Comparison of ENCODE assay signal across 1 cellular context in genomic region chr4:185332575-185333464, GRCh38.
TF ChIP-seq lines count a peak whose summit lies in the region.

No MANE protein-coding gene starts in this region.

TF ChIP-seq in HepG2, 621 proteins besides CTCF, POLR2A, EP300 and RAD21 (continued from another document and continues in another):
- TF ChIP-seq MBD4 (IDR thresholded peaks at IDR 0.05; ENCODE audit: borderline replicate concordance, low read length) (peak; percentile 33; the same call in 1 of the 2 replicates), NCOA1 (CRISPR knock-in tag; IDR thresholded peaks at IDR 0.05) (no peak), IKZF5 (CRISPR knock-in tag; IDR thresholded peaks at IDR 0.05) (no peak), ZNF841 (CRISPR knock-in tag; IDR thresholded peaks at IDR 0.05; ENCODE audit: borderline replicate concordance) (no peak), HOXA9 (CRISPR knock-in tag; IDR thresholded peaks at IDR 0.05; ENCODE audit: borderline replicate concordance) (no peak), ZNF747 (CRISPR knock-in tag; IDR thresholded peaks at IDR 0.05; ENCODE audit: borderline replicate concordance) (no peak), ZNF563 (CRISPR knock-in tag; IDR thresholded peaks at IDR 0.05) (no peak), EHMT2 (IDR thresholded peaks at IDR 0.05; ENCODE audit: borderline replicate concordance, low read depth, low read length) (peak; percentile 56; the same call in 1 of the 2 replicates), ZNF225 (CRISPR knock-in tag; IDR thresholded peaks at IDR 0.05) (no peak), ZNF484 (CRISPR knock-in tag; IDR thresholded peaks at IDR 0.05; ENCODE audit: borderline replicate concordance, low read depth) (no peak), AHR (CRISPR knock-in tag; IDR thresholded peaks at IDR 0.05) (no peak), ZNF333 (CRISPR knock-in tag; IDR thresholded peaks at IDR 0.05; ENCODE audit: borderline replicate concordance) (no peak), REL (CRISPR knock-in tag; conservative IDR thresholded peaks at IDR 0.05) (no peak), KAT2B (IDR thresholded peaks at IDR 0.05; ENCODE audit: borderline replicate concordance, low read depth, low read length) (no peak), KLF12 (CRISPR knock-in tag; IDR thresholded peaks at IDR 0.05; ENCODE audit: borderline replicate concordance) (no peak), SRSF1 (optimal IDR thresholded peaks at IDR 0.05; ENCODE audit: low read depth, low read length) (no peak), AGO2 (optimal IDR thresholded peaks at IDR 0.05; ENCODE audit: low read depth, low read length) (no peak), MXI1 (IDR thresholded peaks at IDR 0.05; ENCODE audit: borderline replicate concordance, low read depth, low read length) (no peak), NR2F6 (IDR thresholded peaks at IDR 0.05) (no peak), NR2F6 (CRISPR knock-in tag; IDR thresholded peaks at IDR 0.05) (no peak), ZNF792 (CRISPR knock-in tag; IDR thresholded peaks at IDR 0.05) (no peak), TOE1 (CRISPR knock-in tag; IDR thresholded peaks at IDR 0.05) (no peak), NKX3-1 (CRISPR knock-in tag; IDR thresholded peaks at IDR 0.05) (no peak), TEAD3 (CRISPR knock-in tag; optimal IDR thresholded peaks at IDR 0.05; ENCODE audit: borderline replicate concordance) (peak; percentile 57), EEA1 (CRISPR knock-in tag; IDR thresholded peaks at IDR 0.05; ENCODE audit: borderline replicate concordance) (no peak), ZNF282 (IDR thresholded peaks at IDR 0.05; ENCODE audit: partially characterized antibody) (no peak), SOX5 (CRISPR knock-in tag; IDR thresholded peaks at IDR 0.05; ENCODE audit: borderline replicate concordance) (peak; percentile 85), ZNF768 (CRISPR knock-in tag; IDR thresholded peaks at IDR 0.05) (no peak), SAP130 (CRISPR knock-in tag; IDR thresholded peaks at IDR 0.05; ENCODE audit: low read depth) (peak; percentile 55), ARID5B (CRISPR knock-in tag; IDR thresholded peaks at IDR 0.05) (peak; percentile 86), ATF7 (IDR thresholded peaks at IDR 0.05) (no peak), ATF7 (CRISPR knock-in tag; IDR thresholded peaks at IDR 0.05) (no peak), FOSL2 (CRISPR knock-in tag; IDR thresholded peaks at IDR 0.05) (peak; percentile 84), SALL2 (CRISPR knock-in tag; IDR thresholded peaks at IDR 0.05) (no peak), SMAD1 (CRISPR knock-in tag; IDR thresholded peaks at IDR 0.05; ENCODE audit: borderline replicate concordance, low read depth) (no peak), FUBP1 (CRISPR knock-in tag; IDR thresholded peaks at IDR 0.05; ENCODE audit: borderline replicate concordance) (no peak), ZNF605 (CRISPR knock-in tag; IDR thresholded peaks at IDR 0.05) (no peak), BCL6 (CRISPR knock-in tag; IDR thresholded peaks at IDR 0.05) (peak; percentile 92), ZBTB21 (CRISPR knock-in tag; IDR thresholded peaks at IDR 0.05) (no peak), CREM (IDR thresholded peaks at IDR 0.05) (peak; percentile 53; the same call in 1 of the 2 replicates), CREM (CRISPR knock-in tag; IDR thresholded peaks at IDR 0.05) (no peak), ZNF513 (CRISPR knock-in tag; conservative IDR thresholded peaks at IDR 0.05) (no peak), JARID2 (CRISPR knock-in tag; IDR thresholded peaks at IDR 0.05; ENCODE audit: insufficient replicate concordance) (no peak), FOXP4 (CRISPR knock-in tag; IDR thresholded peaks at IDR 0.05) (peak; percentile 37; the same call in 1 of the 2 replicates), KMT2B (CRISPR knock-in tag; IDR thresholded peaks at IDR 0.05) (no peak), PRPF4 (IDR thresholded peaks at IDR 0.05; ENCODE audit: low read depth, low read length, poor library complexity, severe bottlenecking) (no peak), ZBTB10 (CRISPR knock-in tag; IDR thresholded peaks at IDR 0.05; ENCODE audit: borderline replicate concordance) (no peak), CENPBD1 (CRISPR knock-in tag; IDR thresholded peaks at IDR 0.05; ENCODE audit: borderline replicate concordance, low read depth) (no peak), ZNF251 (CRISPR knock-in tag; IDR thresholded peaks at IDR 0.05) (no peak), CCAR2 (optimal IDR thresholded peaks at IDR 0.05; ENCODE audit: low read depth, low read length) (no peak), DMAP1 (CRISPR knock-in tag; IDR thresholded peaks at IDR 0.05) (no peak)
- TF ChIP-seq, protein P1, sequence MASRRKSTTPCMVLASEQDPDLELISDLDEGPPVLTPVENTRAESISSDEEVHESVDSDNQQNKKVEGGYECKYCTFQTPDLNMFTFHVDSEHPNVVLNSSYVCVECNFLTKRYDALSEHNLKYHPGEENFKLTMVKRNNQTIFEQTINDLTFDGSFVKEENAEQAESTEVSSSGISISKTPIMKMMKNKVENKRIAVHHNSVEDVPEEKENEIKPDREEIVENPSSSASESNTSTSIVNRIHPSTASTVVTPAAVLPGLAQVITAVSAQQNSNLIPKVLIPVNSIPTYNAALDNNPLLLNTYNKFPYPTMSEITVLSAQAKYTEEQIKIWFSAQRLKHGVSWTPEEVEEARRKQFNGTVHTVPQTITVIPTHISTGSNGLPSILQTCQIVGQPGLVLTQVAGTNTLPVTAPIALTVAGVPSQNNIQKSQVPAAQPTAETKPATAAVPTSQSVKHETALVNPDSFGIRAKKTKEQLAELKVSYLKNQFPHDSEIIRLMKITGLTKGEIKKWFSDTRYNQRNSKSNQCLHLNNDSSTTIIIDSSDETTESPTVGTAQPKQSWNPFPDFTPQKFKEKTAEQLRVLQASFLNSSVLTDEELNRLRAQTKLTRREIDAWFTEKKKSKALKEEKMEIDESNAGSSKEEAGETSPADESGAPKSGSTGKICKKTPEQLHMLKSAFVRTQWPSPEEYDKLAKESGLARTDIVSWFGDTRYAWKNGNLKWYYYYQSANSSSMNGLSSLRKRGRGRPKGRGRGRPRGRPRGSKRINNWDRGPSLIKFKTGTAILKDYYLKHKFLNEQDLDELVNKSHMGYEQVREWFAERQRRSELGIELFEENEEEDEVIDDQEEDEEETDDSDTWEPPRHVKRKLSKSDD (CRISPR knock-in tag; IDR thresholded peaks at IDR 0.05; ENCODE audit: low read depth): no peak
- TF ChIP-seq, protein P2, sequence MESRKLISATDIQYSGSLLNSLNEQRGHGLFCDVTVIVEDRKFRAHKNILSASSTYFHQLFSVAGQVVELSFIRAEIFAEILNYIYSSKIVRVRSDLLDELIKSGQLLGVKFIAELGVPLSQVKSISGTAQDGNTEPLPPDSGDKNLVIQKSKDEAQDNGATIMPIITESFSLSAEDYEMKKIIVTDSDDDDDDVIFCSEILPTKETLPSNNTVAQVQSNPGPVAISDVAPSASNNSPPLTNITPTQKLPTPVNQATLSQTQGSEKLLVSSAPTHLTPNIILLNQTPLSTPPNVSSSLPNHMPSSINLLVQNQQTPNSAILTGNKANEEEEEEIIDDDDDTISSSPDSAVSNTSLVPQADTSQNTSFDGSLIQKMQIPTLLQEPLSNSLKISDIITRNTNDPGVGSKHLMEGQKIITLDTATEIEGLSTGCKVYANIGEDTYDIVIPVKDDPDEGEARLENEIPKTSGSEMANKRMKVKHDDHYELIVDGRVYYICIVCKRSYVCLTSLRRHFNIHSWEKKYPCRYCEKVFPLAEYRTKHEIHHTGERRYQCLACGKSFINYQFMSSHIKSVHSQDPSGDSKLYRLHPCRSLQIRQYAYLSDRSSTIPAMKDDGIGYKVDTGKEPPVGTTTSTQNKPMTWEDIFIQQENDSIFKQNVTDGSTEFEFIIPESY (CRISPR knock-in tag; IDR thresholded peaks at IDR 0.05): no peak
